Comparison of ENCODE assay signal across 24 cellular contexts in genomic region chr10:29270883-29271282, GRCh38. TPM values are rescaled to one million over a fixed set of nuclear protein-coding genes. Genes with fewer than 3 reads are reported as not detected.
A peak's percentile ranks its signal among the peaks of the same experiment; 100 is the strongest.
DNase-seq lines count a peak whose midpoint lies in the region; ATAC-seq and TF ChIP-seq lines count a peak whose summit lies in the region.
"Had no signal": no experiment of that assay in that cellular context is flagged by ENCODE, and none has a peak within 500 bp of the region (broad histone marks: within the 10 kb centered on the region; RNA-seq: fewer than 3 reads in every experiment).

No MANE protein-coding gene starts in this region.

- POLR2A ChIA-PET in WTC11 (lab: Charles Lee) = no interaction called here

- H3K4me1 Mint-ChIP-seq in WTC11 (peaks cover 9% of the 10 kb centered on the region), osteocyte (ENCODE audit: unreplicated experiment) (peaks cover 9% of the 10 kb centered on the region)
- H3K4me1 Mint-ChIP-seq: CD14-positive monocyte; CD4-positive, alpha-beta memory T cell; CD4-positive, CD25-positive, alpha-beta regulatory T cell; CD8-positive, alpha-beta memory T cell had no signal

- ATAC-seq in WTC11 (no peak), GM19035 (IDR thresholded peaks at IDR 0.05; ENCODE audit: unreplicated experiment) (no peak)

- H3K36me3 Mint-ChIP-seq in WTC11 (peaks cover 24% of the 10 kb centered on the region), osteocyte (ENCODE audit: unreplicated experiment) (no peaks in the 10 kb centered on the region)
- H3K36me3 Mint-ChIP-seq: CD14-positive monocyte; CD4-positive, alpha-beta memory T cell; CD4-positive, CD25-positive, alpha-beta regulatory T cell; CD8-positive, alpha-beta memory T cell had no signal

- peaks cover 31% of the 10 kb centered on the region for H3K9me3 Mint-ChIP-seq in WTC11
- no peaks in the 10 kb centered on the region for H3K9me3 Mint-ChIP-seq in osteocyte (ENCODE audit: unreplicated experiment)

- CTCF ChIA-PET in WTC11 (lab: Charles Lee) = no interaction called here

- DNase-seq in WTC11 (ENCODE audit: low spot score) (no peak), osteocyte (ENCODE audit: extremely low spot score, unreplicated experiment) (peak; percentile 1), GM10266 (ENCODE audit: extremely low spot score) (no peak), SW 1271 (lab: John Stamatoyannopoulos, UW) (no peak)
- DNase-seq: 8988T; ACHN; BE2C; C1 segment of cervical spinal cord; CD4-positive, alpha-beta memory T cell; CD4-positive, CD25-positive, alpha-beta regulatory T cell; CD8-positive, alpha-beta memory T cell; COR-L47; DMS 273 treated with DMSO at 0.1 percent for 48 hours; DMS153; DMS53; DMS79; DND-41; EL; GDM1 had no signal

- H3K4me3 Mint-ChIP-seq in WTC11 (no peak overlapping the region), osteocyte (ENCODE audit: unreplicated experiment) (no peak overlapping the region)
- H3K4me3 Mint-ChIP-seq: CD14-positive monocyte; CD4-positive, alpha-beta memory T cell; CD4-positive, CD25-positive, alpha-beta regulatory T cell; CD8-positive, alpha-beta memory T cell had no signal

- H3K27me3 Mint-ChIP-seq in WTC11 (ENCODE audit: low read depth) (peaks cover 4% of the 10 kb centered on the region; the same call in 1 of the 2 replicates), osteocyte (ENCODE audit: unreplicated experiment) (peaks cover 8% of the 10 kb centered on the region)
- H3K27me3 Mint-ChIP-seq: CD4-positive, CD25-positive, alpha-beta regulatory T cell; CD8-positive, alpha-beta memory T cell had no signal

- no peak overlapping the region for H3K27ac Mint-ChIP-seq in WTC11
- no peak overlapping the region for H3K27ac Mint-ChIP-seq in osteocyte (ENCODE audit: unreplicated experiment)
- H3K27ac Mint-ChIP-seq: CD14-positive monocyte; CD4-positive, alpha-beta memory T cell; CD4-positive, CD25-positive, alpha-beta regulatory T cell; CD8-positive, alpha-beta memory T cell had no signal

- TF ChIP-seq CTCF in WTC11 (IDR thresholded peaks at IDR 0.05) = no peak
- TF ChIP-seq CTCF in osteocyte (IDR thresholded peaks at IDR 0.05) = no peak
- no peak for TF ChIP-seq CTCF in GM10266 (IDR thresholded peaks at IDR 0.05; ENCODE audit: control insufficient read depth, insufficient read depth, low read depth, missing control alignments)

TF ChIP-seq in WTC11, 78 proteins besides CTCF, POLR2A, EP300 and RAD21:
- TF ChIP-seq ZNF416 (CRISPR knock-in tag; IDR thresholded peaks at IDR 0.05) = peak; percentile 90
- TF ChIP-seq GABPB1 (CRISPR knock-in tag; IDR thresholded peaks at IDR 0.05) = no peak

RNA-seq across cellular contexts. Expression of gene LYZL1, which starts 18.0 kb away (rescaled TPM):
- total RNA-seq in WTC11 (2021) (not detected in 3 replicates), osteocyte (not detected in 2 replicates)
- total RNA-seq: A673; CD4-positive, alpha-beta memory T cell; CD4-positive, CD25-positive, alpha-beta regulatory T cell; CD8-positive, alpha-beta memory T cell; Daoy; G401 had no signal
